In genomic region chr5:30343707-30344106, GRCh38 we compare ENCODE assay signal across 22 cellular contexts.
"Had no signal": no experiment of that assay in that cellular context is flagged by ENCODE, and none has a peak within 500 bp of the region (broad histone marks: within the 10 kb centered on the region; RNA-seq: fewer than 3 reads in every experiment).

No MANE protein-coding gene starts in this region.

- H3K27ac ChIP-seq: coronary artery, foreskin keratinocyte, left lung, neural progenitor cell, ovary had no signal

- H3K4me3 ChIP-seq: coronary artery, left lung, neural progenitor cell, ovary had no signal

- H3K4me3 Mint-ChIP-seq: activated CD4-positive, alpha-beta memory T cell treated with anti-CD3 and anti-CD28 coated beads, Interleukin-2, amount 10 ng/mL, durations not matched to agents 7 days and 5 days; activated T-cell treated with anti-CD3 and anti-CD28 coated beads, Interleukin-2, amount 50 U/mL, for 4 hours; brain; central memory CD8-positive, alpha-beta T cell; naive B cell; neural progenitor cell; stimulated activated naive CD8-positive, alpha-beta T cell treated with anti-CD3 and anti-CD28 coated beads, Interleukin-15, amount 100 ng/mL, for 72 hours; type B pancreatic cell; WTC11 had no signal

- H3K4me1 Mint-ChIP-seq: activated CD4-positive, alpha-beta memory T cell treated with anti-CD3 and anti-CD28 coated beads, Interleukin-2, amount 10 ng/mL, durations not matched to agents 7 days and 5 days; brain; central memory CD8-positive, alpha-beta T cell; naive B cell; neural progenitor cell; stimulated activated naive CD8-positive, alpha-beta T cell treated with anti-CD3 and anti-CD28 coated beads, Interleukin-15, amount 100 ng/mL, for 72 hours; WTC11 had no signal

- DNase-seq: activated CD4-positive, alpha-beta memory T cell treated with anti-CD3 and anti-CD28 coated beads, Interleukin-2, amount 10 ng/mL, durations not matched to agents 7 days and 5 days; activated CD4-positive, alpha-beta T cell treated with anti-CD3 and anti-CD28 coated beads for 4 hours; activated effector memory CD4-positive, alpha-beta T cell treated with Interleukin-2 at 50 U/mL for 16 hours; activated naive CD4-positive, alpha-beta T cell treated with anti-CD3 and anti-CD28 coated beads, Interleukin-2, amount 50 U/mL, for 16 hours; activated T-cell treated with anti-CD3 and anti-CD28 coated beads, Interleukin-2, amount 50 U/mL, for 4 hours; effector CD4-positive, alpha-beta T cell; foreskin keratinocyte; glutamatergic neuron; hypothalamus; kidney; left lung; mammary epithelial cell; naive B cell; ovary; stimulated activated CD4-positive, alpha-beta T cell treated with anti-CD3 and anti-CD28 coated beads, Interleukin-1b, Interleukin-23, amount 100 ng/mL, for 48 hours; stimulated activated naive CD8-positive, alpha-beta T cell treated with anti-CD3 and anti-CD28 coated beads, Interleukin-15, amount 100 ng/mL, for 72 hours had no signal

- H3K9me3 ChIP-seq: ovary had no signal

- H3K36me3 Mint-ChIP-seq: brain, naive B cell, neural progenitor cell, type B pancreatic cell, WTC11 had no signal

- H3K36me3 ChIP-seq: left lung, neural progenitor cell, ovary had no signal

- H3K27me3 Mint-ChIP-seq: activated CD4-positive, alpha-beta memory T cell treated with anti-CD3 and anti-CD28 coated beads, Interleukin-2, amount 10 ng/mL, durations not matched to agents 7 days and 5 days; brain; central memory CD8-positive, alpha-beta T cell; naive B cell; stimulated activated naive CD8-positive, alpha-beta T cell treated with anti-CD3 and anti-CD28 coated beads, Interleukin-15, amount 100 ng/mL, for 72 hours had no signal

- H3K27ac Mint-ChIP-seq: activated CD4-positive, alpha-beta memory T cell treated with anti-CD3 and anti-CD28 coated beads, Interleukin-2, amount 10 ng/mL, durations not matched to agents 7 days and 5 days; brain; naive B cell; neural progenitor cell; stimulated activated naive CD8-positive, alpha-beta T cell treated with anti-CD3 and anti-CD28 coated beads, Interleukin-15, amount 100 ng/mL, for 72 hours; type B pancreatic cell; WTC11 had no signal

- H3K9me3 Mint-ChIP-seq: brain, neural progenitor cell, type B pancreatic cell had no signal

- H3K9ac ChIP-seq: neural progenitor cell had no signal
